4 cellular contexts compared by ENCODE assay signal in the genomic region with DNA sequence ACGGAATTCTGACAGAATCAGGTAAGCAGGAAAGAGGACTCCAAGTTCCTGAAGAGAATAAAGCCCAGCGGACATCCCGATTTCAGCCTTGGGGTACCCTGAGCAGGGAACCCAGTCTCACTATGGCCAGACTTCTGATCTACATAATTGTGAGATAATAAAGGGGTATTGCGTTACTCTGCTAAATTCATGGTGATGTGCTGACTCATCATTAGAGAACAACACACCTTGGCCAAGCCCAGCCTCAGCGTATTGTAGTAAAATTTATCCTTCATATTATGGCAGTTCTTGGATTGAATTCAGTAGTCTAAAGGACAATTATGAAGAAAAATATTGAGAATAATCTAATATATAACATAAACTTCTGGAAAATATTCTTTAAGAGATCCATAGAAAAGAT.
TF ChIP-seq lines count a peak whose summit lies in the region.

No MANE protein-coding gene starts in this region.

TF ChIP-seq in A549, 52 proteins besides CTCF, POLR2A, EP300 and RAD21:
- TF ChIP-seq CHD4 (IDR thresholded peaks at IDR 0.05; ENCODE audit: borderline replicate concordance) (no peak), MAFK (IDR thresholded peaks at IDR 0.05; ENCODE audit: partially characterized antibody) (peak; percentile 78)

TF ChIP-seq in GM23338, 12 proteins besides CTCF, POLR2A, EP300 and RAD21 (continues in another document):
- no peak for TF ChIP-seq JUNB (IDR thresholded peaks at IDR 0.05; ENCODE audit: unreplicated experiment)
- TF ChIP-seq, protein P1, sequence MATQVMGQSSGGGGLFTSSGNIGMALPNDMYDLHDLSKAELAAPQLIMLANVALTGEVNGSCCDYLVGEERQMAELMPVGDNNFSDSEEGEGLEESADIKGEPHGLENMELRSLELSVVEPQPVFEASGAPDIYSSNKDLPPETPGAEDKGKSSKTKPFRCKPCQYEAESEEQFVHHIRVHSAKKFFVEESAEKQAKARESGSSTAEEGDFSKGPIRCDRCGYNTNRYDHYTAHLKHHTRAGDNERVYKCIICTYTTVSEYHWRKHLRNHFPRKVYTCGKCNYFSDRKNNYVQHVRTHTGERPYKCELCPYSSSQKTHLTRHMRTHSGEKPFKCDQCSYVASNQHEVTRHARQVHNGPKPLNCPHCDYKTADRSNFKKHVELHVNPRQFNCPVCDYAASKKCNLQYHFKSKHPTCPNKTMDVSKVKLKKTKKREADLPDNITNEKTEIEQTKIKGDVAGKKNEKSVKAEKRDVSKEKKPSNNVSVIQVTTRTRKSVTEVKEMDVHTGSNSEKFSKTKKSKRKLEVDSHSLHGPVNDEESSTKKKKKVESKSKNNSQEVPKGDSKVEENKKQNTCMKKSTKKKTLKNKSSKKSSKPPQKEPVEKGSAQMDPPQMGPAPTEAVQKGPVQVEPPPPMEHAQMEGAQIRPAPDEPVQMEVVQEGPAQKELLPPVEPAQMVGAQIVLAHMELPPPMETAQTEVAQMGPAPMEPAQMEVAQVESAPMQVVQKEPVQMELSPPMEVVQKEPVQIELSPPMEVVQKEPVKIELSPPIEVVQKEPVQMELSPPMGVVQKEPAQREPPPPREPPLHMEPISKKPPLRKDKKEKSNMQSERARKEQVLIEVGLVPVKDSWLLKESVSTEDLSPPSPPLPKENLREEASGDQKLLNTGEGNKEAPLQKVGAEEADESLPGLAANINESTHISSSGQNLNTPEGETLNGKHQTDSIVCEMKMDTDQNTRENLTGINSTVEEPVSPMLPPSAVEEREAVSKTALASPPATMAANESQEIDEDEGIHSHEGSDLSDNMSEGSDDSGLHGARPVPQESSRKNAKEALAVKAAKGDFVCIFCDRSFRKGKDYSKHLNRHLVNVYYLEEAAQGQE (IDR thresholded peaks at IDR 0.05; ENCODE audit: unreplicated experiment), result no peak
- TF ChIP-seq EZH2 (IDR thresholded peaks at IDR 0.05; ENCODE audit: low read depth, unreplicated experiment), result no peak

TF ChIP-seq in IMR-90, 13 proteins besides CTCF, POLR2A, EP300 and RAD21:
- TF ChIP-seq MAFK (IDR thresholded peaks at IDR 0.05; ENCODE audit: low read depth, low read length), result peak; percentile 91
- no peak for TF ChIP-seq ELK1 (IDR thresholded peaks at IDR 0.05; ENCODE audit: borderline replicate concordance, low read depth, low read length)
- TF ChIP-seq RFX5 (IDR thresholded peaks at IDR 0.05; ENCODE audit: low read depth, low read length), result no peak

TF ChIP-seq in H1, 55 proteins besides CTCF, POLR2A, EP300 and RAD21:
- no peak for TF ChIP-seq NRF1 (IDR thresholded peaks at IDR 0.05; ENCODE audit: low read depth, low read length)
- peak; percentile 60 for TF ChIP-seq MAFK (IDR thresholded peaks at IDR 0.05; ENCODE audit: low read depth, low read length)
